Comparison of ENCODE assay signal across 22 cellular contexts in genomic region chr10:8721641-8722040, GRCh38.
"Had no signal": no experiment of that assay in that cellular context is flagged by ENCODE, and none has a peak within 500 bp of the region (broad histone marks: within the 10 kb centered on the region; RNA-seq: fewer than 3 reads in every experiment).

No MANE protein-coding gene starts in this region.

- H3K36me3 ChIP-seq: cardiac muscle cell, gastroesophageal sphincter, sigmoid colon, thoracic aorta, upper lobe of left lung had no signal

- H3K4me3 Mint-ChIP-seq: activated T-helper 17 cell treated with anti-CD3 and anti-CD28 coated beads, Interleukin-2, amount 50 U/mL, for 72 hours; endodermal cell; memory B cell; nephron; WTC11 had no signal

- H3K27me3 ChIP-seq: cardiac muscle cell, gastroesophageal sphincter, sigmoid colon, upper lobe of left lung had no signal

- H3K4me1 Mint-ChIP-seq: activated T-helper 17 cell treated with anti-CD3 and anti-CD28 coated beads, Interleukin-2, amount 50 U/mL, for 72 hours; memory B cell had no signal

- H3K27ac Mint-ChIP-seq: activated T-helper 17 cell treated with anti-CD3 and anti-CD28 coated beads, Interleukin-2, amount 50 U/mL, for 72 hours; endodermal cell; memory B cell; nephron; WTC11 had no signal

- ATAC-seq: activated T-helper 17 cell treated with anti-CD3 and anti-CD28 coated beads, Interleukin-2, amount 50 U/mL, for 72 hours; gastroesophageal sphincter; WTC11 had no signal

- H3K36me3 Mint-ChIP-seq: memory B cell had no signal

- DNase-seq: activated naive CD4-positive, alpha-beta T cell treated with Interleukin-2 at 50 U/mL for 16 hours; activated T-cell treated with anti-CD3 and anti-CD28 coated beads, Interleukin-2, amount 50 U/mL, for 1 hour; amygdala; cortex of kidney; endodermal cell; head of caudate nucleus; hypothalamus; occipital lobe; posterior cingulate gyrus; sigmoid colon; stimulated activated CD4-positive, alpha-beta T cell treated with anti-CD3 and anti-CD28 coated beads, Interleukin-4, amount 100 ng/mL, for 1 hour; stimulated activated naive CD4-positive, alpha-beta T cell treated with Interleukin-2 at 50 U/mL for 16 hours; T1000; upper lobe of left lung had no signal

- H3K4me1 ChIP-seq: gastroesophageal sphincter, sigmoid colon, upper lobe of left lung had no signal

- H3K27me3 Mint-ChIP-seq: memory B cell had no signal

- H3K4me3 ChIP-seq: cardiac muscle cell, gastroesophageal sphincter, sigmoid colon, thoracic aorta, upper lobe of left lung had no signal

- H3K9me3 Mint-ChIP-seq: endodermal cell had no signal

- H3K27ac ChIP-seq: cardiac muscle cell, epithelial cell of prostate, gastroesophageal sphincter, sigmoid colon, thoracic aorta, upper lobe of left lung had no signal
